In the genomic region with DNA sequence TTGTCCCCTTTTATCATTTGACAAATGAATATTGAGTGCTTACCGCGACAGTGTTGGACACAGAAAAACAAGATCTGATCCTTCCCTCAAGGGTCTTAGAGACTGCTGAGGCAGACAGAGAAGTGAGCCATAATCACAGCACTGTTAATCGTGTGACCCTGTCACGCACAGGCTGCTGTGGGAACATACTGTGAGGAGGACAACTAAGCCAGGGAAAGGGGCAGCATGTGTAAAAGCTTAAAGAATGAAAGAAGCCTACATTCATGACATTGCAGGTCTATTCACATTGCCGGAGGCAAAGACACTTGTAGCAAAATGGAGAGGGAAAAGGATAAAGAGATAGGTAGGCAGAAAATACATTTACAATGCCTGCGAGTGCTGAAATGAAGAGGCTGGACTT, we compare ENCODE assay signal across 26 cellular contexts. TPM values are rescaled to one million over a fixed set of nuclear protein-coding genes. Genes with fewer than 3 reads are reported as not detected.
DNase-seq lines count a peak whose midpoint lies in the region; TF ChIP-seq lines count a peak whose summit lies in the region.
"Had no signal": no experiment of that assay in that cellular context is flagged by ENCODE, and none has a peak within 500 bp of the region (broad histone marks: within the 10 kb centered on the region; RNA-seq: fewer than 3 reads in every experiment).

No MANE protein-coding gene starts in this region.

- no peaks in the 10 kb centered on the region for H3K79me2 ChIP-seq in parathyroid adenoma

- CTCF ChIA-PET in activated naive CD4-positive, alpha-beta T cell treated with anti-CD3 and anti-CD28 coated beads for 36 hours (lab: Charles Lee) = no interaction called here

- no peaks in the 10 kb centered on the region for H3K36me3 ChIP-seq in HAP-1 (replicated peaks)
- H3K36me3 ChIP-seq in cardiac muscle cell = no peaks in the 10 kb centered on the region
- no peaks in the 10 kb centered on the region for H3K36me3 ChIP-seq in parathyroid adenoma (ENCODE audit: control insufficient read depth, insufficient read depth, low read length)
- H3K36me3 ChIP-seq: colonic mucosa, thyroid gland had no signal

- H3K27ac ChIP-seq in cardiac muscle cell = peak overlapping the region; percentile 44
- no peak overlapping the region for H3K27ac ChIP-seq in parathyroid adenoma
- H3K27ac ChIP-seq: body of pancreas, colonic mucosa, thyroid gland had no signal

- H3K27ac Mint-ChIP-seq in activated naive CD4-positive, alpha-beta T cell treated with anti-CD3 and anti-CD28 coated beads for 36 hours = no peak overlapping the region
- H3K27ac Mint-ChIP-seq: activated CD4-positive, alpha-beta T cell treated with anti-CD3 and anti-CD28 coated beads, Interleukin-2, amount 10 ng/mL, durations not matched to agents 7 days and 5 days; activated naive CD8-positive, alpha-beta T cell; CD4-positive, CD25-positive, alpha-beta regulatory T cell; immature natural killer cell; T-cell had no signal

- no peaks in the 10 kb centered on the region for H3K36me3 Mint-ChIP-seq in activated naive CD4-positive, alpha-beta T cell treated with anti-CD3 and anti-CD28 coated beads for 36 hours (ENCODE audit: low read depth)
- H3K36me3 Mint-ChIP-seq: activated naive CD8-positive, alpha-beta T cell; CD4-positive, CD25-positive, alpha-beta regulatory T cell; immature natural killer cell; T-cell had no signal

- H3K9me3 ChIP-seq in HAP-1 (no peaks in the 10 kb centered on the region), cardiac muscle cell (ENCODE audit: low read depth) (no peaks in the 10 kb centered on the region), parathyroid adenoma (ENCODE audit: control insufficient read depth, low read length) (no peaks in the 10 kb centered on the region)
- H3K9me3 ChIP-seq: body of pancreas, colonic mucosa, thyroid gland had no signal

- no peak overlapping the region for H3K4me3 ChIP-seq in HAP-1
- H3K4me3 ChIP-seq in cardiac muscle cell = no peak overlapping the region
- no peak overlapping the region for H3K4me3 ChIP-seq in parathyroid adenoma (ENCODE audit: low read depth, low read length)
- H3K4me3 ChIP-seq: body of pancreas, colonic mucosa, lung, thyroid gland had no signal

- peak overlapping the region; percentile 13 for H2AFZ ChIP-seq in parathyroid adenoma

- no peak overlapping the region for H3K4me2 ChIP-seq in parathyroid adenoma (ENCODE audit: low read length)

- intact Hi-C loops in activated naive CD4-positive, alpha-beta T cell treated with anti-CD3 and anti-CD28 coated beads for 36 hours (cut with micrococcal nuclease) = no loop called here

- no peaks in the 10 kb centered on the region for H3K27me3 Mint-ChIP-seq in activated naive CD4-positive, alpha-beta T cell treated with anti-CD3 and anti-CD28 coated beads for 36 hours (ENCODE audit: low read depth)
- H3K27me3 Mint-ChIP-seq: activated CD4-positive, alpha-beta T cell treated with anti-CD3 and anti-CD28 coated beads, Interleukin-2, amount 10 ng/mL, durations not matched to agents 7 days and 5 days; activated naive CD8-positive, alpha-beta T cell; CD4-positive, CD25-positive, alpha-beta regulatory T cell; T-cell had no signal

- DNase-seq in HAP-1 (ENCODE audit: low spot score in 2 of 2) (peak; percentile 55 to 72), NCI-H69 (lab: John Stamatoyannopoulos, UW) (peak; percentile 78), cardiac muscle cell (ENCODE audit: low read depth in 1 of 2, low spot score in 1 of 2) (peak in 1 of 2 donors; percentile 24), amniotic stem cell (lab: John Stamatoyannopoulos, UW) (no peak), GM13976 (ENCODE audit: low spot score) (no peak), SIG-M5 (lab: John Stamatoyannopoulos, UW) (no peak)
- no peak for DNase-seq in activated naive CD4-positive, alpha-beta T cell treated with anti-CD3 and anti-CD28 coated beads for 36 hours
- DNase-seq: activated CD4-positive, alpha-beta T cell treated with anti-CD3 and anti-CD28 coated beads, Interleukin-2, amount 10 ng/mL, durations not matched to agents 7 days and 5 days; body of pancreas; CD4-positive, CD25-positive, alpha-beta regulatory T cell; colonic mucosa; GF-D8; immature natural killer cell; Kasumi-1; NCI-H2081 treated with DMSO at 0.1 percent for 48 hours; NCI-H524; SHP77; stimulated activated CD4-positive, alpha-beta T cell treated with anti-CD3 and anti-CD28 coated beads, Interleukin-2, amount 100 ng/mL, for 24 hours; stimulated activated naive CD4-positive, alpha-beta T cell; T-cell; thyroid gland had no signal

- peaks cover 7% of the 10 kb centered on the region for H3K4me1 ChIP-seq in HAP-1
- peaks cover 22% of the 10 kb centered on the region for H3K4me1 ChIP-seq in cardiac muscle cell (ENCODE audit: low read depth)
- H3K4me1 ChIP-seq in parathyroid adenoma = no peaks in the 10 kb centered on the region
- H3K4me1 ChIP-seq: body of pancreas, colonic mucosa, thyroid gland had no signal

- H3K9ac ChIP-seq in parathyroid adenoma = no peak overlapping the region

- TF ChIP-seq CTCF in cardiac muscle cell (IDR thresholded peaks at IDR 0.05; ENCODE audit: low read depth, low read length) (no peak), parathyroid adenoma (IDR thresholded peaks at IDR 0.05) (no peak), GM13976 (IDR thresholded peaks at IDR 0.05; ENCODE audit: borderline replicate concordance, control extremely low read depth, extremely low read depth, insufficient read depth, missing control alignments) (no peak)

- in situ Hi-C loops in HAP-1 (cut with MboI; ENCODE audit: low sequenced_read_pairs) (no loop called here), GM13976 (cut with MboI; ENCODE audit: low sequenced_read_pairs, unreplicated experiment) (no loop called here)

- H3K4me1 Mint-ChIP-seq in activated naive CD4-positive, alpha-beta T cell treated with anti-CD3 and anti-CD28 coated beads for 36 hours (ENCODE audit: low read depth) = no peaks in the 10 kb centered on the region
- H3K4me1 Mint-ChIP-seq: activated CD4-positive, alpha-beta T cell treated with anti-CD3 and anti-CD28 coated beads, Interleukin-2, amount 10 ng/mL, durations not matched to agents 7 days and 5 days; CD4-positive, CD25-positive, alpha-beta regulatory T cell; immature natural killer cell; T-cell had no signal

- no peak overlapping the region for H3K4me3 Mint-ChIP-seq in activated naive CD4-positive, alpha-beta T cell treated with anti-CD3 and anti-CD28 coated beads for 36 hours
- H3K4me3 Mint-ChIP-seq: activated CD4-positive, alpha-beta T cell treated with anti-CD3 and anti-CD28 coated beads, Interleukin-2, amount 10 ng/mL, durations not matched to agents 7 days and 5 days; activated naive CD8-positive, alpha-beta T cell; CD4-positive, CD25-positive, alpha-beta regulatory T cell; immature natural killer cell; T-cell had no signal

- H3K27me3 ChIP-seq in HAP-1 (ENCODE audit: low read depth) (no peaks in the 10 kb centered on the region), cardiac muscle cell (no peaks in the 10 kb centered on the region), parathyroid adenoma (ENCODE audit: control insufficient read depth, insufficient read depth, low read length) (no peaks in the 10 kb centered on the region)
- H3K27me3 ChIP-seq: body of pancreas, colonic mucosa, thyroid gland had no signal

- H3K9me3 Mint-ChIP-seq in activated naive CD4-positive, alpha-beta T cell treated with anti-CD3 and anti-CD28 coated beads for 36 hours = no peaks in the 10 kb centered on the region
- H3K9me3 Mint-ChIP-seq: activated CD4-positive, alpha-beta T cell treated with anti-CD3 and anti-CD28 coated beads, Interleukin-2, amount 10 ng/mL, durations not matched to agents 7 days and 5 days had no signal

RNA-seq across cellular contexts. Expression of a gene that starts 32.7 kb away (rescaled TPM):
- total RNA-seq in cardiac muscle cell = 33.1 and 58.0 TPM in 2 replicates
- 200 and 285 TPM in 2 replicates for polyA plus RNA-seq in cardiac muscle cell
- total RNA-seq in activated naive CD4-positive, alpha-beta T cell treated with anti-CD3 and anti-CD28 coated beads for 36 hours = not detected
- total RNA-seq: activated CD4-positive, alpha-beta T cell treated with anti-CD3 and anti-CD28 coated beads, Interleukin-2, amount 10 ng/mL, durations not matched to agents 7 days and 5 days; body of pancreas; CD4-positive, CD25-positive, alpha-beta regulatory T cell; colonic mucosa; osteocyte; T-cell; thyroid gland had no signal
- polyA plus RNA-seq: AG04450; CD4-positive, CD25-positive, alpha-beta regulatory T cell; immature natural killer cell had no signal

Comparison
In these comparisons a context has a peak if more than half of its experiments do, and no peak if none do; other contexts are left out.
1. DNase-seq: peak in HAP-1 (2 of 2) and NCI-H69 (single experiment); none in amniotic stem cell (single experiment), activated naive CD4-positive, alpha-beta T cell treated with anti-CD3 and anti-CD28 coated beads for 36 hours (single experiment), GM13976 (single experiment) and SIG-M5 (single experiment).
2. RNA of a gene that starts 32.7 kb away (total RNA-seq): 33.1 to 58.0 TPM in cardiac muscle cell; not detected in activated naive CD4-positive, alpha-beta T cell treated with anti-CD3 and anti-CD28 coated beads for 36 hours; every median in the first group is over 10 times any median in the second.